In genomic region chr19:5947435-5947834, GRCh38 we compare ENCODE assay signal across 1 cellular context.
TF ChIP-seq lines count a peak whose summit lies in the region.

No MANE protein-coding gene starts in this region.

TF ChIP-seq in HEK293, 187 proteins besides CTCF, POLR2A, EP300 and RAD21 (continued from another document):
- TF ChIP-seq PRDM4 (tag by site-specific recombination; IDR thresholded peaks at IDR 0.05), result no peak
- TF ChIP-seq, protein P1, sequence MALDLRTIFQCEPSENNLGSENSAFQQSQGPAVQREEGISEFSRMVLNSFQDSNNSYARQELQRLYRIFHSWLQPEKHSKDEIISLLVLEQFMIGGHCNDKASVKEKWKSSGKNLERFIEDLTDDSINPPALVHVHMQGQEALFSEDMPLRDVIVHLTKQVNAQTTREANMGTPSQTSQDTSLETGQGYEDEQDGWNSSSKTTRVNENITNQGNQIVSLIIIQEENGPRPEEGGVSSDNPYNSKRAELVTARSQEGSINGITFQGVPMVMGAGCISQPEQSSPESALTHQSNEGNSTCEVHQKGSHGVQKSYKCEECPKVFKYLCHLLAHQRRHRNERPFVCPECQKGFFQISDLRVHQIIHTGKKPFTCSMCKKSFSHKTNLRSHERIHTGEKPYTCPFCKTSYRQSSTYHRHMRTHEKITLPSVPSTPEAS (tag by site-specific recombination; IDR thresholded peaks at IDR 0.05), result no peak
- peak; percentile 72; the same call in 1 of the 2 replicates for TF ChIP-seq ZNF600 (tag by site-specific recombination; IDR thresholded peaks at IDR 0.05)
- TF ChIP-seq ZNF654 (tag by site-specific recombination; IDR thresholded peaks at IDR 0.05; ENCODE audit: low read depth), result no peak
- no peak for TF ChIP-seq GLI2 (tag by site-specific recombination; IDR thresholded peaks at IDR 0.05; ENCODE audit: borderline replicate concordance, low read depth)
- TF ChIP-seq, protein P2, sequence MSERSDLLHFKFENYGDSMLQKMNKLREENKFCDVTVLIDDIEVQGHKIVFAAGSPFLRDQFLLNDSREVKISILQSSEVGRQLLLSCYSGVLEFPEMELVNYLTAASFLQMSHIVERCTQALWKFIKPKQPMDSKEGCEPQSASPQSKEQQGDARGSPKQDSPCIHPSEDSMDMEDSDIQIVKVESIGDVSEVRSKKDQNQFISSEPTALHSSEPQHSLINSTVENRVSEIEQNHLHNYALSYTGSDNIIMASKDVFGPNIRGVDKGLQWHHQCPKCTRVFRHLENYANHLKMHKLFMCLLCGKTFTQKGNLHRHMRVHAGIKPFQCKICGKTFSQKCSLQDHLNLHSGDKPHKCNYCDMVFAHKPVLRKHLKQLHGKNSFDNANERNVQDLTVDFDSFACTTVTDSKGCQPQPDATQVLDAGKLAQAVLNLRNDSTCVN (tag by site-specific recombination; optimal IDR thresholded peaks at IDR 0.05), result peak; percentile 9
- TF ChIP-seq, protein P3, sequence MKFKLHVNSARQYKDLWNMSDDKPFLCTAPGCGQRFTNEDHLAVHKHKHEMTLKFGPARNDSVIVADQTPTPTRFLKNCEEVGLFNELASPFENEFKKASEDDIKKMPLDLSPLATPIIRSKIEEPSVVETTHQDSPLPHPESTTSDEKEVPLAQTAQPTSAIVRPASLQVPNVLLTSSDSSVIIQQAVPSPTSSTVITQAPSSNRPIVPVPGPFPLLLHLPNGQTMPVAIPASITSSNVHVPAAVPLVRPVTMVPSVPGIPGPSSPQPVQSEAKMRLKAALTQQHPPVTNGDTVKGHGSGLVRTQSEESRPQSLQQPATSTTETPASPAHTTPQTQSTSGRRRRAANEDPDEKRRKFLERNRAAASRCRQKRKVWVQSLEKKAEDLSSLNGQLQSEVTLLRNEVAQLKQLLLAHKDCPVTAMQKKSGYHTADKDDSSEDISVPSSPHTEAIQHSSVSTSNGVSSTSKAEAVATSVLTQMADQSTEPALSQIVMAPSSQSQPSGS (tag by site-specific recombination; IDR thresholded peaks at IDR 0.05; ENCODE audit: low read depth), result no peak
- TF ChIP-seq EGR2 (tag by site-specific recombination; IDR thresholded peaks at IDR 0.05; ENCODE audit: low read depth), result no peak
- no peak for TF ChIP-seq ZNF701 (tag by site-specific recombination; IDR thresholded peaks at IDR 0.05)
- no peak for TF ChIP-seq ZNF645 (tag by site-specific recombination; IDR thresholded peaks at IDR 0.05)
- TF ChIP-seq, protein P4, sequence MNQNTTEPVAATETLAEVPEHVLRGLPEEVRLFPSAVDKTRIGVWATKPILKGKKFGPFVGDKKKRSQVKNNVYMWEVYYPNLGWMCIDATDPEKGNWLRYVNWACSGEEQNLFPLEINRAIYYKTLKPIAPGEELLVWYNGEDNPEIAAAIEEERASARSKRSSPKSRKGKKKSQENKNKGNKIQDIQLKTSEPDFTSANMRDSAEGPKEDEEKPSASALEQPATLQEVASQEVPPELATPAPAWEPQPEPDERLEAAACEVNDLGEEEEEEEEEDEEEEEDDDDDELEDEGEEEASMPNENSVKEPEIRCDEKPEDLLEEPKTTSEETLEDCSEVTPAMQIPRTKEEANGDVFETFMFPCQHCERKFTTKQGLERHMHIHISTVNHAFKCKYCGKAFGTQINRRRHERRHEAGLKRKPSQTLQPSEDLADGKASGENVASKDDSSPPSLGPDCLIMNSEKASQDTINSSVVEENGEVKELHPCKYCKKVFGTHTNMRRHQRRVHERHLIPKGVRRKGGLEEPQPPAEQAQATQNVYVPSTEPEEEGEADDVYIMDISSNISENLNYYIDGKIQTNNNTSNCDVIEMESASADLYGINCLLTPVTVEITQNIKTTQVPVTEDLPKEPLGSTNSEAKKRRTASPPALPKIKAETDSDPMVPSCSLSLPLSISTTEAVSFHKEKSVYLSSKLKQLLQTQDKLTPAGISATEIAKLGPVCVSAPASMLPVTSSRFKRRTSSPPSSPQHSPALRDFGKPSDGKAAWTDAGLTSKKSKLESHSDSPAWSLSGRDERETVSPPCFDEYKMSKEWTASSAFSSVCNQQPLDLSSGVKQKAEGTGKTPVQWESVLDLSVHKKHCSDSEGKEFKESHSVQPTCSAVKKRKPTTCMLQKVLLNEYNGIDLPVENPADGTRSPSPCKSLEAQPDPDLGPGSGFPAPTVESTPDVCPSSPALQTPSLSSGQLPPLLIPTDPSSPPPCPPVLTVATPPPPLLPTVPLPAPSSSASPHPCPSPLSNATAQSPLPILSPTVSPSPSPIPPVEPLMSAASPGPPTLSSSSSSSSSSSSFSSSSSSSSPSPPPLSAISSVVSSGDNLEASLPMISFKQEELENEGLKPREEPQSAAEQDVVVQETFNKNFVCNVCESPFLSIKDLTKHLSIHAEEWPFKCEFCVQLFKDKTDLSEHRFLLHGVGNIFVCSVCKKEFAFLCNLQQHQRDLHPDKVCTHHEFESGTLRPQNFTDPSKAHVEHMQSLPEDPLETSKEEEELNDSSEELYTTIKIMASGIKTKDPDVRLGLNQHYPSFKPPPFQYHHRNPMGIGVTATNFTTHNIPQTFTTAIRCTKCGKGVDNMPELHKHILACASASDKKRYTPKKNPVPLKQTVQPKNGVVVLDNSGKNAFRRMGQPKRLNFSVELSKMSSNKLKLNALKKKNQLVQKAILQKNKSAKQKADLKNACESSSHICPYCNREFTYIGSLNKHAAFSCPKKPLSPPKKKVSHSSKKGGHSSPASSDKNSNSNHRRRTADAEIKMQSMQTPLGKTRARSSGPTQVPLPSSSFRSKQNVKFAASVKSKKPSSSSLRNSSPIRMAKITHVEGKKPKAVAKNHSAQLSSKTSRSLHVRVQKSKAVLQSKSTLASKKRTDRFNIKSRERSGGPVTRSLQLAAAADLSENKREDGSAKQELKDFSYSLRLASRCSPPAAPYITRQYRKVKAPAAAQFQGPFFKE (tag by site-specific recombination; IDR thresholded peaks at IDR 0.05; ENCODE audit: borderline replicate concordance), result no peak
- TF ChIP-seq ZNF768 (tag by site-specific recombination; IDR thresholded peaks at IDR 0.05), result no peak
